20 cellular contexts compared by ENCODE assay signal in genomic region chr3:105561875-105562274, GRCh38.
DNase-seq lines count a peak whose midpoint lies in the region; ATAC-seq, FAIRE-seq and TF ChIP-seq lines count a peak whose summit lies in the region.
"Had no signal": no experiment of that assay in that cellular context is flagged by ENCODE, and none has a peak within 500 bp of the region (broad histone marks: within the 10 kb centered on the region; RNA-seq: fewer than 3 reads in every experiment).

No MANE protein-coding gene starts in this region.

- H3K4me3 ChIP-seq in GM12878 (no peak overlapping the region), hepatocyte (no peak overlapping the region), small intestine (ENCODE audit: low read depth in 1 of 2, low read length in 2 of 2) (no peak overlapping the region)
- H3K4me3 ChIP-seq: A549, BLaER1, GM23248 had no signal

- no peaks in the 10 kb centered on the region for H3K4me1 ChIP-seq in GM12878 (ENCODE audit: control insufficient read depth, insufficient read depth, low read length)
- no peaks in the 10 kb centered on the region for H3K4me1 ChIP-seq in hepatocyte (ENCODE audit: insufficient read depth)
- H3K4me1 ChIP-seq in small intestine (ENCODE audit: control insufficient read depth in 2 of 2, insufficient read depth in 1 of 2, low read depth in 1 of 2, low read length in 1 of 2): no peaks in the 10 kb centered on the region
- H3K4me1 ChIP-seq: A549, BLaER1, Caco-2 had no signal

- intact Hi-C loops in GM12878 (cut with micrococcal nuclease; ENCODE audit: unreplicated experiment): no loop called here

- H3K27me3 ChIP-seq in GM12878 (replicated peaks in 1 of 2; ENCODE audit: control insufficient read depth in 2 of 2, insufficient read depth in 2 of 2, low read length in 1 of 2) (no peaks in the 10 kb centered on the region), hepatocyte (no peaks in the 10 kb centered on the region), small intestine (ENCODE audit: control insufficient read depth in 2 of 2, insufficient read depth in 2 of 2, low read length in 2 of 2) (no peaks in the 10 kb centered on the region)
- H3K27me3 ChIP-seq: BLaER1 had no signal

- CTCF ChIA-PET in GM12878 (lab: Yijun Ruan, JAX): no interaction called here

- DNase-seq in HuH-7 (ENCODE audit: low spot score): peak; percentile 5
- no peak for DNase-seq in GM12878 (ENCODE audit: low read depth, low spot score)
- DNase-seq in hepatocyte (ENCODE audit: low spot score): peak; percentile 26
- peak; percentile 94 for DNase-seq in small intestine
- DNase-seq in hepatic stellate cell (ENCODE audit: low spot score): no peak
- no peak for DNase-seq in amygdala (lab: John Stamatoyannopoulos, UW)
- DNase-seq in NCI-H2196 (lab: John Stamatoyannopoulos, UW; ENCODE audit: unreplicated experiment): no peak
- DNase-seq in ACHN: no peak
- DNase-seq: Caco-2; CD8-positive, alpha-beta memory T cell; DMS53; GF-D8; GM23248; IMR-90 had no signal

- 96% methylated on average over 1 of the region's 1 CpG for WGBS in GM12878 (ENCODE audit: insufficient coverage, insufficient replicate concordance, low lambda C conversion rate, missing lambda C conversion rate)
- WGBS in hepatocyte (ENCODE audit: low lambda C conversion rate, missing lambda C conversion rate): 91% methylated on average over 1 of the region's 1 CpG
- WGBS in small intestine, 3 donors: 30 to 69% (median 30%) methylated on average over 1 of the region's 1 CpG

- H3K36me3 ChIP-seq in GM12878 (ENCODE audit: control insufficient read depth in 2 of 2, insufficient read depth in 2 of 2, low read length in 1 of 2) (peaks cover 0 to 8% of the 10 kb centered on the region in 2 experiments; a peak in 1 of 4 replicates), hepatocyte (replicated peaks; ENCODE audit: insufficient read depth, low read depth) (no peaks in the 10 kb centered on the region), small intestine (ENCODE audit: control insufficient read depth in 2 of 2, insufficient read depth in 2 of 2, low read length in 2 of 2) (no peaks in the 10 kb centered on the region)
- H3K36me3 ChIP-seq: BLaER1 had no signal

- H3K27ac ChIP-seq in GM12878 (ENCODE audit: control insufficient read depth, insufficient read depth) (no peak overlapping the region), hepatocyte (no peak overlapping the region), small intestine (ENCODE audit: low read depth in 1 of 2, low read length in 1 of 2) (no peak overlapping the region)
- H3K27ac ChIP-seq: A549, BLaER1, GM23248, HL-60 had no signal

- no peak for TF ChIP-seq POLR2A in GM12878 (IDR thresholded peaks at IDR 0.05; ENCODE audit: low read depth, low read length)

- H4K20me1 ChIP-seq in GM12878 (ENCODE audit: control insufficient read depth, insufficient read depth): no peaks in the 10 kb centered on the region
- H4K20me1 ChIP-seq in hepatocyte (ENCODE audit: insufficient read depth, poor library complexity, severe bottlenecking): no peaks in the 10 kb centered on the region
- H4K20me1 ChIP-seq: BLaER1 had no signal

- H2AFZ ChIP-seq in GM12878 (ENCODE audit: control insufficient read depth, low read depth, low read length) (no peak overlapping the region), hepatocyte (no peak overlapping the region)
- H2AFZ ChIP-seq: GM23248 had no signal

- POLR2A ChIA-PET in GM12878 (lab: Charles Lee): no interaction called here

- no peak for TF ChIP-seq CTCF in GM12878 (IDR thresholded peaks at IDR 0.05 in 2 of 3, conservative IDR thresholded peaks at IDR 0.05 in 1 of 3; ENCODE audit: control insufficient read depth in 2 of 3, extremely low read depth in 1 of 3, insufficient read depth in 1 of 3, low read depth in 3 of 3, low read length in 3 of 3)
- no peak for TF ChIP-seq CTCF in hepatocyte (IDR thresholded peaks at IDR 0.05; ENCODE audit: poor library complexity)

- SMC1A ChIA-PET in GM12878 (lab: Charles Lee; ENCODE audit: uncharacterized antibody, unreplicated experiment): interaction anchor here (0.7 to 1.0 kb wide), 2 partner anchors 9 to 74 kb away, joined by 3 read pairs; no protein-coding TSS in a partner anchor

- H3K4me2 ChIP-seq in GM12878 (ENCODE audit: control insufficient read depth, insufficient read depth) (no peak overlapping the region), hepatocyte (no peak overlapping the region)
- H3K4me2 ChIP-seq: A549, BLaER1 had no signal

- no TSS peak for BruUV-seq in GM12878 (replicated peaks; lab: Mats Ljungman, UMichigan)

- FAIRE-seq in GM12878 (lab: Jason Lieb, UNC): no peak
- FAIRE-seq in small intestine (lab: Jason Lieb, UNC): no peak
- FAIRE-seq: A549, GM18507, H54 had no signal

- in situ Hi-C loops in GM12878 (cut with MboI) (no loop called here), ACHN (cut with HindIII; ENCODE audit: low pct_ligation_motif_present, low pct_unique_long_range_greater_than_20kb, low sequenced_read_pairs) (no loop called here)

- no peaks in the 10 kb centered on the region for H3K79me2 ChIP-seq in GM12878 (ENCODE audit: control insufficient read depth, insufficient read depth, low read length)
- H3K79me2 ChIP-seq in hepatocyte: no peaks in the 10 kb centered on the region

- no peak for TF ChIP-seq EP300 in GM12878 (IDR thresholded peaks at IDR 0.05; ENCODE audit: borderline replicate concordance in 1 of 2, control insufficient read depth in 1 of 2, low read depth in 2 of 2, low read length in 2 of 2)

- TF ChIP-seq RAD21 in GM12878 (IDR thresholded peaks at IDR 0.05; ENCODE audit: insufficient read depth, low read depth, low read length): no peak

- H3K9me3 ChIP-seq in GM12878 (replicated peaks; ENCODE audit: control insufficient read depth, insufficient read depth, low read length) (no peaks in the 10 kb centered on the region), hepatocyte (ENCODE audit: low read depth) (no peaks in the 10 kb centered on the region), small intestine (ENCODE audit: control insufficient read depth, low read depth) (no peaks in the 10 kb centered on the region)
- H3K9me3 ChIP-seq: A549, BLaER1, Caco-2 had no signal

- no peaks in the 10 kb centered on the region for H3K9me2 ChIP-seq in hepatocyte (replicated peaks; ENCODE audit: insufficient read depth)

- H3K9ac ChIP-seq in GM12878 (ENCODE audit: control insufficient read depth, insufficient read depth, low read length): no peak overlapping the region
- H3K9ac ChIP-seq: BLaER1, GM23248 had no signal

- peak; percentile 47 for ATAC-seq in GM12878
- ATAC-seq: A549, HCT116 had no signal

- RAD21 ChIA-PET in GM12878 (lab: Charles Lee; ENCODE audit: unreplicated experiment): interaction anchor here (0.9 kb wide), 1 partner anchor 33 kb away, joined by 3 read pairs; no protein-coding TSS in a partner anchor

TF ChIP-seq in GM12878, 131 proteins besides CTCF, POLR2A, EP300 and RAD21:
- TF ChIP-seq SIX5 (IDR thresholded peaks at IDR 0.05; ENCODE audit: low read depth, low read length, severe bottlenecking): no peak
- no peak for TF ChIP-seq PBX3 (IDR thresholded peaks at IDR 0.05; ENCODE audit: insufficient replicate concordance, low read depth, low read length)
- no peak for TF ChIP-seq EED (IDR thresholded peaks at IDR 0.05; ENCODE audit: low read depth)
- no peak for TF ChIP-seq MEF2B (IDR thresholded peaks at IDR 0.05; ENCODE audit: partially characterized antibody, poor library complexity, severe bottlenecking)
- TF ChIP-seq GABPA (IDR thresholded peaks at IDR 0.05; ENCODE audit: low read depth): no peak
- no peak for TF ChIP-seq POLR2AphosphoS2 (IDR thresholded peaks at IDR 0.05; ENCODE audit: low read depth, low read length)
- no peak for TF ChIP-seq ESRRA (IDR thresholded peaks at IDR 0.05; ENCODE audit: low read length)
- no peak for TF ChIP-seq CBX5 (IDR thresholded peaks at IDR 0.05; ENCODE audit: low read depth)
- TF ChIP-seq BMI1 (IDR thresholded peaks at IDR 0.05; ENCODE audit: borderline replicate concordance): no peak
- TF ChIP-seq, protein P1, sequence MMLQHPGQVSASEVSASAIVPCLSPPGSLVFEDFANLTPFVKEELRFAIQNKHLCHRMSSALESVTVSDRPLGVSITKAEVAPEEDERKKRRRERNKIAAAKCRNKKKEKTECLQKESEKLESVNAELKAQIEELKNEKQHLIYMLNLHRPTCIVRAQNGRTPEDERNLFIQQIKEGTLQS (IDR thresholded peaks at IDR 0.05; ENCODE audit: borderline replicate concordance, extremely low read depth, low read depth, low read length): no peak
- TF ChIP-seq EZH2 (IDR thresholded peaks at IDR 0.05; ENCODE audit: borderline replicate concordance, control insufficient read depth, low read depth, low read length): no peak
- no peak for TF ChIP-seq ZNF274 (IDR thresholded peaks at IDR 0.05; ENCODE audit: insufficient read depth, insufficient read length)
- TF ChIP-seq TCF12 (IDR thresholded peaks at IDR 0.05; ENCODE audit: low read depth, low read length): no peak
- no peak for TF ChIP-seq JUNB (IDR thresholded peaks at IDR 0.05)
- no peak for TF ChIP-seq CHD1 (IDR thresholded peaks at IDR 0.05; ENCODE audit: low read depth, low read length)
- no peak for TF ChIP-seq SUZ12 (IDR thresholded peaks at IDR 0.05; ENCODE audit: unreplicated experiment)
TF ChIP-seq in GM12878: peak in this region for 0.

Comparison
In these comparisons a context has a peak if more than half of its experiments do, and no peak if none do; other contexts are left out.
1. DNase-seq: peak in HuH-7 (single experiment), hepatocyte (single experiment) and small intestine (single experiment); none in GM12878 (single experiment), hepatic stellate cell (single experiment), amygdala (0 of 56), NCI-H2196 (single experiment) and ACHN (single experiment).